In the genomic region with DNA sequence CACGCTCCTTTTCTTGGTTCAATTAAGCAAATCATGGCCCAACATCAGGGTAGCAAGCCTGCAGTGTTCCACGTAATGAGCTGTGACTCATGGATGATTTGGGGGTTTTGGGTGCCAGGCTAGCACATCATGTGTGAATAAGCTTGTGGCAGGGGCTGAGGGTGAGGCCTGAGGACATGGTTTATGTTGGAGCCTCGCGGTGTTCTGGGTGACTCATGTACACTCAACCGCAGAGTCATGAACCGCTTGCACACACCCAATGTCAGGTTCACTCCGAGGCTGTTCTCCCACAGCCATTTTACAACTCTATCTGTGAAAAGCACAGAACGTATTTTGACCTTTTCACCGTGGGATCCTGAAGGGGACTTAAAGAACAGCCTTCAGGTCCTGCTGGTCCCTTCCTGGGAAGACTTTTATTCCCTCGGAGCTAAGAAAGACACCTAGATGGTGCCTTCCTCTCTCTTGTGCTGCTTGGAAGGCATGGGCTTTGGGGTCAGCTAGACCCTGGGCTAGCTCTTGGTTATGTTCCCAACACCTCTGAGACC, we compare ENCODE assay signal across 9 cellular contexts.
DNase-seq lines count a peak whose midpoint lies in the region; ATAC-seq and TF ChIP-seq lines count a peak whose summit lies in the region.
"Had no signal": no experiment of that assay in that cellular context is flagged by ENCODE, and none has a peak within 500 bp of the region (broad histone marks: within the 10 kb centered on the region; RNA-seq: fewer than 3 reads in every experiment).

No MANE protein-coding gene starts in this region.

- no peak overlapping the region for H3K27ac ChIP-seq in testis

- H3K36me3 ChIP-seq in testis (ENCODE audit: low read depth, missing control alignments): no peaks in the 10 kb centered on the region
- H3K36me3 ChIP-seq: heart right ventricle had no signal

- H3K27me3 ChIP-seq in testis: no peaks in the 10 kb centered on the region
- H3K27me3 ChIP-seq: heart right ventricle had no signal

- no peak for TF ChIP-seq CTCF in testis (IDR thresholded peaks at IDR 0.05)

- intact Hi-C loops in testis (cut with DNase I; ENCODE audit: low total_unique reads): no loop called here

- H3K4me1 ChIP-seq in testis: no peaks in the 10 kb centered on the region

- no peak overlapping the region for H3K4me3 ChIP-seq in testis
- H3K4me3 ChIP-seq: heart right ventricle had no signal

- peak; percentile 77 for ATAC-seq in GM18867 (IDR thresholded peaks at IDR 0.05; ENCODE audit: unreplicated experiment)
- no peak for ATAC-seq in HG03097 (IDR thresholded peaks at IDR 0.05; ENCODE audit: low FRiP score, unreplicated experiment)

- no peak for TF ChIP-seq POLR2A in testis (IDR thresholded peaks at IDR 0.05)

- peak; percentile 98 for DNase-seq in SIG-M5 treated with dmso at 0.1 percent for 504 hours (lab: John Stamatoyannopoulos, UW; ENCODE audit: unreplicated experiment)
- DNase-seq in effector CD4-positive, alpha-beta T cell: peak; percentile 18
- DNase-seq in stimulated activated CD4-positive, alpha-beta T cell treated with anti-CD3 and anti-CD28 coated beads, Interleukin-15, amount 100 ng/mL, for 48 hours (ENCODE audit: low read depth in 2 of 2): peak; percentile 8 to 14
- no peak for DNase-seq in DMS 273 (lab: John Stamatoyannopoulos, UW; ENCODE audit: unreplicated experiment)
- no peak for DNase-seq in testis
- no peak for DNase-seq in NCI-H2171 treated with DMSO at 0.1 percent for 48 hours (lab: John Stamatoyannopoulos, UW)
- DNase-seq: heart right ventricle had no signal

- 94 to 95% methylated on average over 10 of the region's 10 CpGs for WGBS in testis, 2 donors

- H3K9me3 ChIP-seq in testis: no peaks in the 10 kb centered on the region
- H3K9me3 ChIP-seq: heart right ventricle had no signal

Comparison
In these comparisons a context has a peak if more than half of its experiments do, and no peak if none do; other contexts are left out.
1. DNase-seq: peak in SIG-M5 treated with dmso at 0.1 percent for 504 hours (single experiment), effector CD4-positive, alpha-beta T cell (single experiment) and stimulated activated CD4-positive, alpha-beta T cell treated with anti-CD3 and anti-CD28 coated beads, Interleukin-15, amount 100 ng/mL, for 48 hours (2 of 2); none in DMS 273 (single experiment), testis (single experiment) and NCI-H2171 treated with DMSO at 0.1 percent for 48 hours (single experiment).